ENCODE assay signal across 22 cellular contexts in genomic region chr13:102682727-102683126, GRCh38. TPM values are rescaled to one million over a fixed set of nuclear protein-coding genes. Genes with fewer than 3 reads are reported as not detected.
"Had no signal": no experiment of that assay in that cellular context is flagged by ENCODE, and none has a peak within 500 bp of the region (broad histone marks: within the 10 kb centered on the region; RNA-seq: fewer than 3 reads in every experiment).

No MANE protein-coding gene starts in this region.

- H3K27ac ChIP-seq: gastroesophageal sphincter, heart right ventricle, psoas muscle, suprapubic skin, transverse colon, uterus, WERI-Rb-1 had no signal

- H3K27me3 ChIP-seq: gastroesophageal sphincter, heart right ventricle, suprapubic skin, transverse colon, uterus had no signal

- H3K4me1 ChIP-seq: gastroesophageal sphincter, suprapubic skin, transverse colon, uterus had no signal

- H3K36me3 ChIP-seq: uterus had no signal

- DNase-seq: activated CD4-positive, alpha-beta T cell treated with anti-CD3 and anti-CD28 coated beads for 1 hour; activated CD8-positive, alpha-beta T cell treated with anti-CD3 and anti-CD28 coated beads for 36 hours; activated effector memory CD4-positive, alpha-beta T cell treated with anti-CD3 and anti-CD28 coated beads, Interleukin-2, amount 50 U/mL, for 16 hours; activated T-cell treated with anti-CD3 and anti-CD28 coated beads, Interleukin-2, amount 50 U/mL, for 1 hour; amniotic stem cell; effector CD4-positive, alpha-beta T cell; heart right ventricle; naive thymus-derived CD4-positive, alpha-beta T cell; psoas muscle; right cardiac atrium; stimulated activated naive CD8-positive, alpha-beta T cell treated with anti-CD3 and anti-CD28 coated beads, Interleukin-15, amount 100 ng/mL, for 72 hours; transverse colon; uterus; WERI-Rb-1 had no signal

- ATAC-seq: activated CD8-positive, alpha-beta T cell treated with anti-CD3 and anti-CD28 coated beads for 36 hours; activated naive CD4-positive, alpha-beta T cell treated with anti-CD3 and anti-CD28 coated beads, Interleukin-2, amount 50 U/mL, for 72 hours; esophagus mucosa; gastroesophageal sphincter; heart right ventricle; naive thymus-derived CD4-positive, alpha-beta T cell; psoas muscle; right cardiac atrium; stimulated activated naive CD8-positive, alpha-beta T cell treated with anti-CD3 and anti-CD28 coated beads, Interleukin-15, amount 100 ng/mL, for 72 hours had no signal

- H3K9me3 Mint-ChIP-seq: activated naive CD4-positive, alpha-beta T cell treated with anti-CD3 and anti-CD28 coated beads, Interleukin-2, amount 50 U/mL, for 72 hours; naive thymus-derived CD4-positive, alpha-beta T cell; stimulated activated naive CD8-positive, alpha-beta T cell treated with anti-CD3 and anti-CD28 coated beads, Interleukin-15, amount 100 ng/mL, for 72 hours had no signal

- H3K27ac Mint-ChIP-seq: activated CD8-positive, alpha-beta T cell treated with anti-CD3 and anti-CD28 coated beads for 36 hours; activated naive CD4-positive, alpha-beta T cell treated with anti-CD3 and anti-CD28 coated beads, Interleukin-2, amount 50 U/mL, for 72 hours; memory B cell; stimulated activated naive CD8-positive, alpha-beta T cell treated with anti-CD3 and anti-CD28 coated beads, Interleukin-15, amount 100 ng/mL, for 72 hours had no signal

- H3K4me3 Mint-ChIP-seq: activated CD8-positive, alpha-beta T cell treated with anti-CD3 and anti-CD28 coated beads for 36 hours; memory B cell; naive thymus-derived CD4-positive, alpha-beta T cell; stimulated activated naive CD8-positive, alpha-beta T cell treated with anti-CD3 and anti-CD28 coated beads, Interleukin-15, amount 100 ng/mL, for 72 hours had no signal

- H3K27me3 Mint-ChIP-seq: activated CD8-positive, alpha-beta T cell treated with anti-CD3 and anti-CD28 coated beads for 36 hours; memory B cell; naive thymus-derived CD4-positive, alpha-beta T cell; stimulated activated naive CD8-positive, alpha-beta T cell treated with anti-CD3 and anti-CD28 coated beads, Interleukin-15, amount 100 ng/mL, for 72 hours had no signal

- H3K9me3 ChIP-seq: psoas muscle, suprapubic skin, transverse colon, uterus had no signal

- H3K4me3 ChIP-seq: gastroesophageal sphincter, heart right ventricle, psoas muscle, suprapubic skin, transverse colon, uterus had no signal

RNA-seq across cellular contexts. Expression of gene METTL21C, which starts 12.1 kb away (rescaled TPM):
- total RNA-seq: activated CD8-positive, alpha-beta T cell treated with anti-CD3 and anti-CD28 coated beads for 36 hours; activated naive CD4-positive, alpha-beta T cell treated with anti-CD3 and anti-CD28 coated beads, Interleukin-2, amount 50 U/mL, for 72 hours; esophagus mucosa; heart right ventricle; naive thymus-derived CD4-positive, alpha-beta T cell; osteocyte; right cardiac atrium; suprapubic skin; T-helper 2 cell treated with Interferon-gamma antibody and Interleukin-4, amounts not matched to agents 100 ng/mL and 5 ng/mL, for 36 hours; transverse colon had no signal
- polyA plus RNA-seq: heart right ventricle; liver; naive thymus-derived CD4-positive, alpha-beta T cell; right cardiac atrium had no signal
